In genomic region chr1:110229348-110230001, GRCh38 we compare ENCODE assay signal across 13 cellular contexts. TPM values are rescaled to one million over a fixed set of nuclear protein-coding genes. Genes with fewer than 3 reads are reported as not detected.
A peak's percentile ranks its signal among the peaks of the same experiment; 100 is the strongest.
DNase-seq lines count a peak whose midpoint lies in the region; FAIRE-seq and TF ChIP-seq lines count a peak whose summit lies in the region.
"Had no signal": no experiment of that assay in that cellular context is flagged by ENCODE, and none has a peak within 500 bp of the region (broad histone marks: within the 10 kb centered on the region; RNA-seq: fewer than 3 reads in every experiment).

No MANE protein-coding gene starts in this region.

- no peaks in the 10 kb centered on the region for H3K9me3 Mint-ChIP-seq in activated T-cell treated with anti-CD3 and anti-CD28 coated beads, Interleukin-2, amount 50 U/mL, for 24 hours
- no peaks in the 10 kb centered on the region for H3K9me3 Mint-ChIP-seq in osteocyte (ENCODE audit: unreplicated experiment)
- H3K9me3 Mint-ChIP-seq: dendritic cell treated with granulocyte-macrophage colony-stimulating factor and Interleukin-4, amounts not matched to agents 40 ng/mL and 50 ng/mL, for 4 days; immature natural killer cell had no signal

- H3K4me3 ChIP-seq in BE2C (ENCODE audit: low read depth, low read length) (no peak overlapping the region), bronchial epithelial cell (ENCODE audit: low read depth, low read length) (no peak overlapping the region)
- H3K4me3 ChIP-seq: prostate gland, SJSA1 had no signal

- H3K36me3 ChIP-seq in BE2C (no peaks in the 10 kb centered on the region), bronchial epithelial cell (ENCODE audit: control insufficient read depth, insufficient read depth, low read length) (no peaks in the 10 kb centered on the region)
- H3K36me3 ChIP-seq: prostate gland, SJSA1 had no signal

- TF ChIP-seq CTCF in BE2C (IDR thresholded peaks at IDR 0.05; ENCODE audit: low read depth, low read length) = no peak
- no peak for TF ChIP-seq CTCF in bronchial epithelial cell (IDR thresholded peaks at IDR 0.05; ENCODE audit: insufficient read depth, low read length, severe bottlenecking)
- no peak for TF ChIP-seq CTCF in osteocyte (IDR thresholded peaks at IDR 0.05)
- TF ChIP-seq CTCF in GM10248 (IDR thresholded peaks at IDR 0.05; ENCODE audit: control extremely low read depth, extremely low read depth, low read depth, missing control alignments) = no peak

- H3K4me1 ChIP-seq in BE2C = peaks cover 13% of the 10 kb centered on the region
- H3K4me1 ChIP-seq: SJSA1 had no signal

- CTCF ChIA-PET in GM10248 (lab: Yijun Ruan, JAX) = interaction anchor here (1.2 to 1.6 kb wide), 3 partner anchors 10 to 33 kb away, joined by 3 to 5 read pairs (median 3); no protein-coding TSS in a partner anchor

- FAIRE-seq in bronchial epithelial cell (lab: Jason Lieb, UNC) = no peak

- POLR2A ChIA-PET in GM10248 (lab: Yijun Ruan, JAX) = no interaction called here

- no peak overlapping the region for H3K27ac Mint-ChIP-seq in activated T-cell treated with anti-CD3 and anti-CD28 coated beads, Interleukin-2, amount 50 U/mL, for 24 hours
- no peak overlapping the region for H3K27ac Mint-ChIP-seq in osteocyte (ENCODE audit: unreplicated experiment)
- H3K27ac Mint-ChIP-seq: dendritic cell treated with granulocyte-macrophage colony-stimulating factor and Interleukin-4, amounts not matched to agents 40 ng/mL and 50 ng/mL, for 4 days; immature natural killer cell had no signal

- H3K27me3 Mint-ChIP-seq in activated T-cell treated with anti-CD3 and anti-CD28 coated beads, Interleukin-2, amount 50 U/mL, for 24 hours = no peaks in the 10 kb centered on the region
- no peaks in the 10 kb centered on the region for H3K27me3 Mint-ChIP-seq in osteocyte (ENCODE audit: unreplicated experiment)
- H3K27me3 Mint-ChIP-seq: dendritic cell treated with granulocyte-macrophage colony-stimulating factor and Interleukin-4, amounts not matched to agents 40 ng/mL and 50 ng/mL, for 4 days had no signal

- no peaks in the 10 kb centered on the region for H3K9me3 ChIP-seq in BE2C
- H3K9me3 ChIP-seq: prostate gland, SJSA1 had no signal

- no peaks in the 10 kb centered on the region for H3K27me3 ChIP-seq in BE2C
- no peaks in the 10 kb centered on the region for H3K27me3 ChIP-seq in bronchial epithelial cell (ENCODE audit: control insufficient read depth, insufficient read depth, low read length)
- H3K27me3 ChIP-seq: SJSA1 had no signal

- H3K4me3 Mint-ChIP-seq in activated T-cell treated with anti-CD3 and anti-CD28 coated beads, Interleukin-2, amount 50 U/mL, for 24 hours = no peak overlapping the region
- H3K4me3 Mint-ChIP-seq in osteocyte (ENCODE audit: unreplicated experiment) = no peak overlapping the region
- H3K4me3 Mint-ChIP-seq: dendritic cell treated with granulocyte-macrophage colony-stimulating factor and Interleukin-4, amounts not matched to agents 40 ng/mL and 50 ng/mL, for 4 days; immature natural killer cell had no signal

- H3K36me3 Mint-ChIP-seq in activated T-cell treated with anti-CD3 and anti-CD28 coated beads, Interleukin-2, amount 50 U/mL, for 24 hours (ENCODE audit: low read depth) = peaks cover 50% of the 10 kb centered on the region
- H3K36me3 Mint-ChIP-seq in osteocyte (ENCODE audit: unreplicated experiment) = no peaks in the 10 kb centered on the region
- H3K36me3 Mint-ChIP-seq: immature natural killer cell had no signal

- peaks cover 8% of the 10 kb centered on the region for H3K4me1 Mint-ChIP-seq in activated T-cell treated with anti-CD3 and anti-CD28 coated beads, Interleukin-2, amount 50 U/mL, for 24 hours (ENCODE audit: low read depth)
- H3K4me1 Mint-ChIP-seq in osteocyte (ENCODE audit: unreplicated experiment) = peaks cover 1% of the 10 kb centered on the region
- H3K4me1 Mint-ChIP-seq: immature natural killer cell had no signal

- DNase-seq in BE2C (peak; percentile 40), NCI-H1105 treated with DMSO at 0.1 percent for 48 hours (lab: John Stamatoyannopoulos, UW) (peak; percentile 70), bronchial epithelial cell (ENCODE audit: low read depth) (peak; percentile 84), kidney tubule cell (ENCODE audit: low spot score) (peak; percentile 56), osteocyte (ENCODE audit: extremely low spot score, unreplicated experiment) (no peak), GM10248 (ENCODE audit: extremely low spot score) (no peak)
- DNase-seq in activated T-cell treated with anti-CD3 and anti-CD28 coated beads, Interleukin-2, amount 50 U/mL, for 24 hours = no peak
- no peak for DNase-seq in stimulated activated CD8-positive, alpha-beta memory T cell treated with anti-CD3 and anti-CD28 coated beads, Interleukin-4, amount 100 ng/mL, for 48 hours
- DNase-seq: foreskin melanocyte, immature natural killer cell had no signal

RNA-seq across cellular contexts. Expression of gene KCNC4, which starts 19.4 kb away (rescaled TPM):
- 3.6 TPM for polyA plus RNA-seq in BE2C (2012; ENCODE audit: insufficient read depth, insufficient read length, low read depth)
- 0.51 and 0.53 TPM in 2 replicates for total RNA-seq in bronchial epithelial cell
- 1.1 and 2.0 TPM in 2 replicates for total RNA-seq in osteocyte

Comparison
In these comparisons a context has a peak if more than half of its experiments do, and no peak if none do; other contexts are left out.
1. DNase-seq: peak in BE2C (single experiment), NCI-H1105 treated with DMSO at 0.1 percent for 48 hours (single experiment), bronchial epithelial cell (single experiment) and kidney tubule cell (single experiment); none in activated T-cell treated with anti-CD3 and anti-CD28 coated beads, Interleukin-2, amount 50 U/mL, for 24 hours (single experiment), osteocyte (single experiment), GM10248 (single experiment) and stimulated activated CD8-positive, alpha-beta memory T cell treated with anti-CD3 and anti-CD28 coated beads, Interleukin-4, amount 100 ng/mL, for 48 hours (single experiment).